9 cellular contexts compared by ENCODE assay signal in the genomic region with DNA sequence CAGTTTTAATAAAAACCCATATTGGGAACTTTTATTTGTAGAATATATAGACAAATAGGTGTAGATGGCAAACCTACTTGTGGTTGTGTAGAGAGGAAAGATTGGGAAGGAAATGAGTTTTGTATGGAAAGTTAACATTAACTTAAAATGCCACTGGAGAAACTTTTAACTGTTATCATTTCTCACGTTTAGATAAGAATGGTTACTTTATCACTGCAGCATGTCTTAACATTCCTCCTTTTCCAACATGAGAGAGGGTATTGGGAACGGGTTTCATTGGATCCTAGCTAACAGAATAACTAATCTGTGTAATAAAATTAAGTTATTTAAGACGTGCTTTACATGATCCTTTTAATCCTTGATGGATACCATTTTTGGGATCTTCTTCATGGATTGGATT. TPM values are rescaled to one million over a fixed set of nuclear protein-coding genes. Genes with fewer than 3 reads are reported as not detected.
A peak's percentile ranks its signal among the peaks of the same experiment; 100 is the strongest.
DNase-seq lines count a peak whose midpoint lies in the region; ATAC-seq and TF ChIP-seq lines count a peak whose summit lies in the region.
"Had no signal": no experiment of that assay in that cellular context is flagged by ENCODE, and none has a peak within 500 bp of the region (broad histone marks: within the 10 kb centered on the region; RNA-seq: fewer than 3 reads in every experiment).

No MANE protein-coding gene starts in this region.

- H3K4me3 Mint-ChIP-seq in dendritic cell treated with granulocyte-macrophage colony-stimulating factor and Interleukin-4, amounts not matched to agents 40 ng/mL and 50 ng/mL, for 4 days: peak overlapping the region; percentile 58

- H2AFZ ChIP-seq in Loucy (ENCODE audit: low read length) (no peak overlapping the region), neural cell (ENCODE audit: low read depth, low read length) (no peak overlapping the region)

- TF ChIP-seq CTCF in Loucy (conservative IDR thresholded peaks at IDR 0.05; ENCODE audit: low read length) (no peak), neural cell (IDR thresholded peaks at IDR 0.05; ENCODE audit: poor library complexity, severe bottlenecking) (no peak)

- H3K27me3 ChIP-seq in BLaER1 treated with 17β-estradiol and CSF1 and Interleukin-3, amounts not matched to agents 10 nM and 100 nM: no peaks in the 10 kb centered on the region
- H3K27me3 ChIP-seq in Loucy (ENCODE audit: insufficient read depth, low read length, poor library complexity, severe bottlenecking): no peaks in the 10 kb centered on the region
- H3K27me3 ChIP-seq in neural cell (ENCODE audit: insufficient read depth, low read depth, low read length): no peaks in the 10 kb centered on the region

- H3K9me3 Mint-ChIP-seq in dendritic cell treated with granulocyte-macrophage colony-stimulating factor and Interleukin-4, amounts not matched to agents 40 ng/mL and 50 ng/mL, for 4 days: no peaks in the 10 kb centered on the region

- H3K4me1 ChIP-seq in BLaER1 treated with 17β-estradiol and CSF1 and Interleukin-3, amounts not matched to agents 10 nM and 100 nM: peaks cover 32 to 51% (median 45%) of the 10 kb centered on the region in 10 experiments
- peaks cover 40% of the 10 kb centered on the region for H3K4me1 ChIP-seq in Loucy (ENCODE audit: insufficient read depth, low read length, poor library complexity, severe bottlenecking)

- H3F3A ChIP-seq in Loucy (ENCODE audit: low read depth): peaks cover 7% of the 10 kb centered on the region
- H3F3A ChIP-seq in neural cell (ENCODE audit: insufficient read depth, low read length, poor library complexity, severe bottlenecking): no peaks in the 10 kb centered on the region

- H3K9ac ChIP-seq in BLaER1 treated with 17β-estradiol and CSF1 and Interleukin-3, amounts not matched to agents 10 nM and 100 nM: peak overlapping the region; percentile 96 to 99 (median 98)
- H3K9ac ChIP-seq in Loucy (ENCODE audit: low read depth, low read length, poor library complexity, severe bottlenecking): peak overlapping the region; percentile 99
- peak overlapping the region; percentile 96 for H3K9ac ChIP-seq in neural cell (ENCODE audit: low read length)

- intact Hi-C loops in dendritic cell treated with granulocyte-macrophage colony-stimulating factor and Interleukin-4, amounts not matched to agents 40 ng/mL and 50 ng/mL, for 4 days (cut with micrococcal nuclease): no loop called here

- H3K79me2 ChIP-seq in Loucy (ENCODE audit: insufficient read depth, low read length) (peaks cover 77% of the 10 kb centered on the region), neural cell (replicated peaks; ENCODE audit: insufficient read depth, low read length) (peaks cover 61% of the 10 kb centered on the region)

- DNase-seq in NCI-H526 (lab: John Stamatoyannopoulos, UW) (no peak), NCI-H2029 treated with DMSO at 0.1 percent for 48 hours (lab: John Stamatoyannopoulos, UW) (no peak)
- DNase-seq in stimulated activated CD4-positive, alpha-beta T cell treated with anti-CD3 and anti-CD28 coated beads, Interleukin-4, amount 100 ng/mL, for 4 hours: no peak
- DNase-seq: small intestine had no signal

- H3K4me3 ChIP-seq in BLaER1 treated with 17β-estradiol and CSF1 and Interleukin-3, amounts not matched to agents 10 nM and 100 nM: peak overlapping the region; percentile 61 to 95 (median 84)
- H3K4me3 ChIP-seq in Loucy (ENCODE audit: low read length, poor library complexity, severe bottlenecking) (peak overlapping the region; percentile 79), neural cell (ENCODE audit: low read length) (peak overlapping the region; percentile 83)

- peaks cover 33 to 62% (median 56%) of the 10 kb centered on the region in 11 experiments for H4K20me1 ChIP-seq in BLaER1 treated with 17β-estradiol and CSF1 and Interleukin-3, amounts not matched to agents 10 nM and 100 nM
- H4K20me1 ChIP-seq in Loucy (ENCODE audit: insufficient read depth, low read length, poor library complexity, severe bottlenecking) (peaks cover 61% of the 10 kb centered on the region), neural cell (ENCODE audit: insufficient read depth) (no peaks in the 10 kb centered on the region)

- H3K4me2 ChIP-seq in BLaER1 treated with 17β-estradiol and CSF1 and Interleukin-3, amounts not matched to agents 10 nM and 100 nM: peak overlapping the region; percentile 52 to 89 (median 79)
- H3K4me2 ChIP-seq in Loucy (ENCODE audit: low read depth, low read length, poor library complexity, severe bottlenecking) (peak overlapping the region; percentile 98), neural cell (ENCODE audit: low read length) (peak overlapping the region; percentile 69)

- TF ChIP-seq RAD21 in neural cell (conservative IDR thresholded peaks at IDR 0.05): no peak

- H3K27ac ChIP-seq in BLaER1 treated with 17β-estradiol and CSF1 and Interleukin-3, amounts not matched to agents 10 nM and 100 nM: peak overlapping the region; percentile 95 to 100 (median 99)
- H3K27ac ChIP-seq in neural cell (ENCODE audit: low read length): no peak overlapping the region

- H3K36me3 Mint-ChIP-seq in dendritic cell treated with granulocyte-macrophage colony-stimulating factor and Interleukin-4, amounts not matched to agents 40 ng/mL and 50 ng/mL, for 4 days (ENCODE audit: low read depth): peaks cover 44% of the 10 kb centered on the region

- no peaks in the 10 kb centered on the region for H3K9me2 ChIP-seq in Loucy (replicated peaks; ENCODE audit: low read depth, low read length)
- H3K9me2 ChIP-seq in neural cell (ENCODE audit: insufficient read depth, low read length): no peaks in the 10 kb centered on the region

- peaks cover 34 to 46% (median 43%) of the 10 kb centered on the region in 11 experiments for H3K36me3 ChIP-seq in BLaER1 treated with 17β-estradiol and CSF1 and Interleukin-3, amounts not matched to agents 10 nM and 100 nM
- H3K36me3 ChIP-seq in Loucy (ENCODE audit: insufficient read depth, low read length) (peaks cover 21% of the 10 kb centered on the region; the same call in 1 of the 2 replicates), neural cell (ENCODE audit: insufficient read depth, low read length) (no peaks in the 10 kb centered on the region)

- TF ChIP-seq EP300 in neural cell (conservative IDR thresholded peaks at IDR 0.05; ENCODE audit: poor library complexity, severe bottlenecking): no peak

- ATAC-seq in GM18517 (IDR thresholded peaks at IDR 0.05; ENCODE audit: unreplicated experiment): no peak

- peaks cover 19% of the 10 kb centered on the region for H3K4me1 Mint-ChIP-seq in dendritic cell treated with granulocyte-macrophage colony-stimulating factor and Interleukin-4, amounts not matched to agents 40 ng/mL and 50 ng/mL, for 4 days (ENCODE audit: low read depth)

- H3K27ac Mint-ChIP-seq in dendritic cell treated with granulocyte-macrophage colony-stimulating factor and Interleukin-4, amounts not matched to agents 40 ng/mL and 50 ng/mL, for 4 days: peak overlapping the region; percentile 98

- no peaks in the 10 kb centered on the region for H3K9me3 ChIP-seq in BLaER1 treated with 17β-estradiol and CSF1 and Interleukin-3, amounts not matched to agents 10 nM and 100 nM (replicated peaks in 1 of 11)
- no peaks in the 10 kb centered on the region for H3K9me3 ChIP-seq in Loucy (ENCODE audit: insufficient read depth, low read depth, low read length)
- H3K9me3 ChIP-seq in neural cell (ENCODE audit: low read length): no peaks in the 10 kb centered on the region

- no peaks in the 10 kb centered on the region for H3K27me3 Mint-ChIP-seq in dendritic cell treated with granulocyte-macrophage colony-stimulating factor and Interleukin-4, amounts not matched to agents 40 ng/mL and 50 ng/mL, for 4 days

TF ChIP-seq in neural cell, 6 proteins besides CTCF, POLR2A, EP300 and RAD21:
- TF ChIP-seq MXI1 (conservative IDR thresholded peaks at IDR 0.05; ENCODE audit: poor library complexity, severe bottlenecking) (no peak), POLR2AphosphoS5 (IDR thresholded peaks at IDR 0.05) (no peak), SMC3 (conservative IDR thresholded peaks at IDR 0.05; ENCODE audit: poor library complexity) (no peak), TAF1 (IDR thresholded peaks at IDR 0.05; ENCODE audit: low read depth) (no peak), EZH2 (IDR thresholded peaks at IDR 0.05; ENCODE audit: borderline replicate concordance, insufficient read depth, low read length, poor library complexity, severe bottlenecking) (no peak)
- TF ChIP-seq, protein P1, sequence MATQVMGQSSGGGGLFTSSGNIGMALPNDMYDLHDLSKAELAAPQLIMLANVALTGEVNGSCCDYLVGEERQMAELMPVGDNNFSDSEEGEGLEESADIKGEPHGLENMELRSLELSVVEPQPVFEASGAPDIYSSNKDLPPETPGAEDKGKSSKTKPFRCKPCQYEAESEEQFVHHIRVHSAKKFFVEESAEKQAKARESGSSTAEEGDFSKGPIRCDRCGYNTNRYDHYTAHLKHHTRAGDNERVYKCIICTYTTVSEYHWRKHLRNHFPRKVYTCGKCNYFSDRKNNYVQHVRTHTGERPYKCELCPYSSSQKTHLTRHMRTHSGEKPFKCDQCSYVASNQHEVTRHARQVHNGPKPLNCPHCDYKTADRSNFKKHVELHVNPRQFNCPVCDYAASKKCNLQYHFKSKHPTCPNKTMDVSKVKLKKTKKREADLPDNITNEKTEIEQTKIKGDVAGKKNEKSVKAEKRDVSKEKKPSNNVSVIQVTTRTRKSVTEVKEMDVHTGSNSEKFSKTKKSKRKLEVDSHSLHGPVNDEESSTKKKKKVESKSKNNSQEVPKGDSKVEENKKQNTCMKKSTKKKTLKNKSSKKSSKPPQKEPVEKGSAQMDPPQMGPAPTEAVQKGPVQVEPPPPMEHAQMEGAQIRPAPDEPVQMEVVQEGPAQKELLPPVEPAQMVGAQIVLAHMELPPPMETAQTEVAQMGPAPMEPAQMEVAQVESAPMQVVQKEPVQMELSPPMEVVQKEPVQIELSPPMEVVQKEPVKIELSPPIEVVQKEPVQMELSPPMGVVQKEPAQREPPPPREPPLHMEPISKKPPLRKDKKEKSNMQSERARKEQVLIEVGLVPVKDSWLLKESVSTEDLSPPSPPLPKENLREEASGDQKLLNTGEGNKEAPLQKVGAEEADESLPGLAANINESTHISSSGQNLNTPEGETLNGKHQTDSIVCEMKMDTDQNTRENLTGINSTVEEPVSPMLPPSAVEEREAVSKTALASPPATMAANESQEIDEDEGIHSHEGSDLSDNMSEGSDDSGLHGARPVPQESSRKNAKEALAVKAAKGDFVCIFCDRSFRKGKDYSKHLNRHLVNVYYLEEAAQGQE (IDR thresholded peaks at IDR 0.05; ENCODE audit: borderline replicate concordance): no peak

RNA-seq across cellular contexts. Expression of a gene that starts 1.8 kb away (rescaled TPM):
- 118 and 153 TPM in 2 replicates for polyA plus RNA-seq in neural cell
- polyA minus RNA-seq in neural cell: 93.7 and 114 TPM in 2 replicates

RNA-seq across cellular contexts. Expression of a gene that starts 20.4 kb away (rescaled TPM):
- 52.9 and 54.8 TPM in 2 replicates for polyA plus RNA-seq in neural cell
- polyA minus RNA-seq in neural cell: 13.1 and 16.1 TPM in 2 replicates
